Comparison of ENCODE assay signal across 13 cellular contexts in genomic region chr3:117603097-117603496, GRCh38.
A peak's percentile ranks its signal among the peaks of the same experiment; 100 is the strongest.
DNase-seq lines count a peak whose midpoint lies in the region; ATAC-seq, FAIRE-seq and TF ChIP-seq lines count a peak whose summit lies in the region.
"Had no signal": no experiment of that assay in that cellular context is flagged by ENCODE, and none has a peak within 500 bp of the region (broad histone marks: within the 10 kb centered on the region; RNA-seq: fewer than 3 reads in every experiment).

No MANE protein-coding gene starts in this region.

- TF ChIP-seq RAD21 in GM12878 (IDR thresholded peaks at IDR 0.05; ENCODE audit: insufficient read depth, low read depth, low read length): no peak

- WGBS in GM12878 (ENCODE audit: insufficient coverage, insufficient replicate concordance, low lambda C conversion rate, missing lambda C conversion rate): 0% methylated on average over 3 of the region's 3 CpGs

- CTCF ChIA-PET in GM12878 (lab: Yijun Ruan, JAX): no interaction called here

- no peak overlapping the region for H3K9ac ChIP-seq in GM12878 (ENCODE audit: control insufficient read depth, insufficient read depth, low read length)

- TF ChIP-seq POLR2A in GM12878 (IDR thresholded peaks at IDR 0.05; ENCODE audit: low read depth, low read length): no peak

- RAD21 ChIA-PET in GM12878 (lab: Charles Lee; ENCODE audit: unreplicated experiment): no interaction called here

- H2AFZ ChIP-seq in GM12878 (ENCODE audit: control insufficient read depth, low read depth, low read length): no peak overlapping the region

- no peaks in the 10 kb centered on the region for H3K36me3 ChIP-seq in GM12878 (ENCODE audit: control insufficient read depth in 2 of 2, insufficient read depth in 2 of 2, low read length in 1 of 2)
- H3K36me3 ChIP-seq: left ventricle myocardium inferior had no signal

- no TSS peak for BruUV-seq in GM12878 (replicated peaks; lab: Mats Ljungman, UMichigan)

- no peaks in the 10 kb centered on the region for H3K27me3 ChIP-seq in GM12878 (replicated peaks in 1 of 2; ENCODE audit: control insufficient read depth in 2 of 2, insufficient read depth in 2 of 2, low read length in 1 of 2)

- H3K9me3 Mint-ChIP-seq in CD14-positive monocyte: peaks cover 0 to 1% (median 0%) of the 10 kb centered on the region in 7 donors

- TF ChIP-seq EP300 in GM12878 (IDR thresholded peaks at IDR 0.05; ENCODE audit: borderline replicate concordance in 1 of 2, control insufficient read depth in 1 of 2, low read depth in 2 of 2, low read length in 2 of 2): no peak

- H3K27me3 Mint-ChIP-seq in CD14-positive monocyte (ENCODE audit: low read depth in 3 of 3): peaks cover 3 to 4% (median 3%) of the 10 kb centered on the region in 3 donors

- peaks cover 7% of the 10 kb centered on the region for H3K4me1 ChIP-seq in GM12878 (ENCODE audit: control insufficient read depth, insufficient read depth, low read length)
- H3K4me1 ChIP-seq: left ventricle myocardium inferior had no signal

- H3K79me2 ChIP-seq in GM12878 (ENCODE audit: control insufficient read depth, insufficient read depth, low read length): no peaks in the 10 kb centered on the region

- in situ Hi-C loops in GM12878 (cut with MboI): no loop called here

- no peak for FAIRE-seq in GM12878 (lab: Jason Lieb, UNC)

- no peaks in the 10 kb centered on the region for H3K36me3 Mint-ChIP-seq in CD14-positive monocyte
- H3K36me3 Mint-ChIP-seq: stimulated activated effector memory CD8-positive, alpha-beta T cell treated with anti-CD3 and anti-CD28 coated beads, Interleukin-12 subunit alpha, Interleukin-12 subunit beta, amount 100 ng/mL, for 72 hours had no signal

- H3K4me1 Mint-ChIP-seq in CD14-positive monocyte: peaks cover 4% of the 10 kb centered on the region
- H3K4me1 Mint-ChIP-seq: stimulated activated effector memory CD8-positive, alpha-beta T cell treated with anti-CD3 and anti-CD28 coated beads, Interleukin-12 subunit alpha, Interleukin-12 subunit beta, amount 100 ng/mL, for 72 hours had no signal

- H3K9me3 ChIP-seq in GM12878 (replicated peaks; ENCODE audit: control insufficient read depth, insufficient read depth, low read length): no peaks in the 10 kb centered on the region
- H3K9me3 ChIP-seq: left ventricle myocardium inferior had no signal

- DNase-seq in GM12878 (ENCODE audit: low read depth, low spot score) (no peak), CD14-positive monocyte (ENCODE audit: low spot score) (no peak), OCI-M2 (lab: John Stamatoyannopoulos, UW; ENCODE audit: unreplicated experiment) (no peak)
- DNase-seq: activated CD4-positive, alpha-beta T cell treated with anti-CD3 and anti-CD28 coated beads, Interleukin-2, amount 50 U/mL, for 1 hour; COR-L47; left ventricle myocardium inferior had no signal

- H3K4me2 ChIP-seq in GM12878 (ENCODE audit: control insufficient read depth, insufficient read depth): no peak overlapping the region

- POLR2A ChIA-PET in GM12878 (lab: Charles Lee): no interaction called here

- no peak overlapping the region for H3K4me3 ChIP-seq in GM12878
- H3K4me3 ChIP-seq: left ventricle myocardium inferior had no signal

- no peak overlapping the region for H3K27ac ChIP-seq in GM12878 (ENCODE audit: control insufficient read depth, insufficient read depth)
- H3K27ac ChIP-seq: left ventricle myocardium inferior, RWPE1 had no signal

- H4K20me1 ChIP-seq in GM12878 (ENCODE audit: control insufficient read depth, insufficient read depth): no peaks in the 10 kb centered on the region

- SMC1A ChIA-PET in GM12878 (lab: Charles Lee; ENCODE audit: uncharacterized antibody, unreplicated experiment): interaction anchor here (1.5 kb wide), 1 partner anchor 9 kb away, joined by 3 read pairs; no protein-coding TSS in a partner anchor

- TF ChIP-seq CTCF in GM12878 (IDR thresholded peaks at IDR 0.05 in 2 of 3, conservative IDR thresholded peaks at IDR 0.05 in 1 of 3; ENCODE audit: control insufficient read depth in 2 of 3, extremely low read depth in 1 of 3, insufficient read depth in 1 of 3, low read depth in 3 of 3, low read length in 3 of 3) (no peak), CD14-positive monocyte (IDR thresholded peaks at IDR 0.05) (no peak)

- intact Hi-C loops in GM12878 (cut with micrococcal nuclease; ENCODE audit: unreplicated experiment): no loop called here
- intact Hi-C loops in CD14-positive monocyte (cut with micrococcal nuclease): no loop called here

- H3K4me3 Mint-ChIP-seq in CD14-positive monocyte: no peak overlapping the region
- H3K4me3 Mint-ChIP-seq: stimulated activated effector memory CD8-positive, alpha-beta T cell treated with anti-CD3 and anti-CD28 coated beads, Interleukin-12 subunit alpha, Interleukin-12 subunit beta, amount 100 ng/mL, for 72 hours had no signal

- H3K27ac Mint-ChIP-seq in CD14-positive monocyte: peak overlapping the region in 1 of 7 donors; percentile 10
- H3K27ac Mint-ChIP-seq: stimulated activated effector memory CD8-positive, alpha-beta T cell treated with anti-CD3 and anti-CD28 coated beads, Interleukin-12 subunit alpha, Interleukin-12 subunit beta, amount 100 ng/mL, for 72 hours had no signal

- ATAC-seq in GM18508 (IDR thresholded peaks at IDR 0.05; ENCODE audit: insufficient read depth, unreplicated experiment): peak; percentile 87
- peak; percentile 76 for ATAC-seq in GM21529 (IDR thresholded peaks at IDR 0.05; ENCODE audit: unreplicated experiment)
- peak; percentile 84 for ATAC-seq in HG03432 (IDR thresholded peaks at IDR 0.05; ENCODE audit: unreplicated experiment)
- peak; percentile 78 for ATAC-seq in GM12878
- ATAC-seq in esophagus mucosa: no peak
- no peak for ATAC-seq in HG03095 (IDR thresholded peaks at IDR 0.05; ENCODE audit: unreplicated experiment)
- ATAC-seq: stimulated activated effector memory CD8-positive, alpha-beta T cell treated with anti-CD3 and anti-CD28 coated beads, Interleukin-12 subunit alpha, Interleukin-12 subunit beta, amount 100 ng/mL, for 72 hours had no signal

TF ChIP-seq in GM12878, 131 proteins besides CTCF, POLR2A, EP300 and RAD21:
- peak; percentile 66 for TF ChIP-seq RUNX3 (IDR thresholded peaks at IDR 0.05; ENCODE audit: low read length)
- peak; percentile 45; the same call in 1 of the 2 replicates for TF ChIP-seq SPI1 (IDR thresholded peaks at IDR 0.05; ENCODE audit: borderline replicate concordance, insufficient read depth, low read depth, low read length)
- TF ChIP-seq BCLAF1 (IDR thresholded peaks at IDR 0.05): no peak
- TF ChIP-seq TBL1XR1 (IDR thresholded peaks at IDR 0.05; ENCODE audit: low read depth, low read length): no peak

Comparison
In these comparisons a context has a peak if more than half of its experiments do, and no peak if none do; other contexts are left out.
1. ATAC-seq: peak in GM18508 (single experiment), GM21529 (single experiment), HG03432 (single experiment) and GM12878 (single experiment); none in esophagus mucosa (single experiment) and HG03095 (single experiment).